In the genomic region with DNA sequence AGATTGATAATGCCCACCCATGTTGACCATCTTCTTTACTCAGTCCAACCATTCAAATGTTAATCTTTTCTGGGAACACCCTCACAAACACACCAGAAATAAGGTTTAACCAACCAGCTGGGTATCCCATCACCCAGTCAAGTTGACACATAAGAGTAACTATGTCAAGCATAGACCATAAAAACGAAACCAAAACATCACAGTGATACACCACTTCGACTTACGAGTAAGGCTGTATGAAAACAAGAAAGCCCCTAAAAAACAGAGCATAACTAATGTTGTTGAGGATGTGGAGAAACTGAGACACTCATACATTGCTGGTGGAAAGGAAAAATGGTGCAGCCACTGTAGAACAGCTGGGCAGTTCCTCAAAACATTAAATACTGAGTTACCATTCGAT, we compare ENCODE assay signal across 1 cellular context.
TF ChIP-seq lines count a peak whose summit lies in the region.

No MANE protein-coding gene starts in this region.

TF ChIP-seq in K562, 482 proteins besides CTCF, POLR2A, EP300 and RAD21 (continued from another document):
- TF ChIP-seq, protein P1, sequence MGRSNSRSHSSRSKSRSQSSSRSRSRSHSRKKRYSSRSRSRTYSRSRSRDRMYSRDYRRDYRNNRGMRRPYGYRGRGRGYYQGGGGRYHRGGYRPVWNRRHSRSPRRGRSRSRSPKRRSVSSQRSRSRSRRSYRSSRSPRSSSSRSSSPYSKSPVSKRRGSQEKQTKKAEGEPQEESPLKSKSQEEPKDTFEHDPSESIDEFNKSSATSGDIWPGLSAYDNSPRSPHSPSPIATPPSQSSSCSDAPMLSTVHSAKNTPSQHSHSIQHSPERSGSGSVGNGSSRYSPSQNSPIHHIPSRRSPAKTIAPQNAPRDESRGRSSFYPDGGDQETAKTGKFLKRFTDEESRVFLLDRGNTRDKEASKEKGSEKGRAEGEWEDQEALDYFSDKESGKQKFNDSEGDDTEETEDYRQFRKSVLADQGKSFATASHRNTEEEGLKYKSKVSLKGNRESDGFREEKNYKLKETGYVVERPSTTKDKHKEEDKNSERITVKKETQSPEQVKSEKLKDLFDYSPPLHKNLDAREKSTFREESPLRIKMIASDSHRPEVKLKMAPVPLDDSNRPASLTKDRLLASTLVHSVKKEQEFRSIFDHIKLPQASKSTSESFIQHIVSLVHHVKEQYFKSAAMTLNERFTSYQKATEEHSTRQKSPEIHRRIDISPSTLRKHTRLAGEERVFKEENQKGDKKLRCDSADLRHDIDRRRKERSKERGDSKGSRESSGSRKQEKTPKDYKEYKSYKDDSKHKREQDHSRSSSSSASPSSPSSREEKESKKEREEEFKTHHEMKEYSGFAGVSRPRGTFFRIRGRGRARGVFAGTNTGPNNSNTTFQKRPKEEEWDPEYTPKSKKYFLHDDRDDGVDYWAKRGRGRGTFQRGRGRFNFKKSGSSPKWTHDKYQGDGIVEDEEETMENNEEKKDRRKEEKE (IDR thresholded peaks at IDR 0.05; ENCODE audit: borderline replicate concordance in 1 of 2, control insufficient read depth in 1 of 2, low read depth in 2 of 2, low read length in 1 of 2) = no peak
- TF ChIP-seq XRCC4 (IDR thresholded peaks at IDR 0.05; ENCODE audit: extremely low read depth, insufficient read depth, insufficient read length) = no peak
